In the genomic region with DNA sequence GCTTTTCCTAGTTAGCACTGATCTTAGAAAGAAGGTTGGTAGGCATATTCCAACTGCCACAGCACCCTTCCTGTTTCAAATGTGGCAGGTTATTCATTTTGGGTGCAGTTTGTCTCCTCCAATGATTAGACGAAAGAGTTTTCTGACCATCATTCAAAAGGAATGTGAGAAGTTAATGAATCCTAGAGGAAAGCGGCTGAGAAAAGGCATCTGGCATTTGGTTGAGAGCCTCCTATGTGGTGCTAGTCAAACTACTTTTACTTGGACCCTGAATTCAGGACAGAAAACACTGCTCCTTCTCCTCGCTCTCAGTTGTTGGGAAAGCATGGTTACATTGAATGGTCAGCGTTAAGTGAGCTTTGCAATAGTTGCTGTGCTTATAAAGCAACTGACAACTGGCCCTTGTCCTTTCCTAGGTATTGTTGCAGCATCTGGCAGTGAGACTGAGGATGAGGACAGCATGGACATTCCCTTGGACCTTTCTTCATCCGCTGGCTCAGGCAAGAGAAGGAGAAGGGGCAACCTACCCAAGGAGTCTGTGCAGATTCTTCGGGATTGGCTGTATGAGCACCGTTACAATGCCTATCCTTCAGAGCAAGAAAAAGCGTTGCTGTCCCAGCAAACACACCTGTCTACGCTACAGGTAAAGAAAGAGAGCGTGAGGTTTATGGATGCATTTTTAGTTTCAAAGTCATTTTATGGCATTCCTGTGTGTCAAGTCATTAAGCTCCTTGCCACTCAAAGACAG, we compare ENCODE assay signal across 10 cellular contexts. TPM values are rescaled to one million over a fixed set of nuclear protein-coding genes. Genes with fewer than 3 reads are reported as not detected.
A peak's percentile ranks its signal among the peaks of the same experiment; 100 is the strongest.
DNase-seq lines count a peak whose midpoint lies in the region; ATAC-seq and TF ChIP-seq lines count a peak whose summit lies in the region.
"Had no signal": no experiment of that assay in that cellular context is flagged by ENCODE, and none has a peak within 500 bp of the region (broad histone marks: within the 10 kb centered on the region; RNA-seq: fewer than 3 reads in every experiment).

No MANE protein-coding gene starts in this region.

- peak overlapping the region; percentile 91 for H3K27ac Mint-ChIP-seq in T-helper 17 cell

- H3K4me1 Mint-ChIP-seq in T-helper 17 cell, result peaks cover 41% of the 10 kb centered on the region

- intact Hi-C loops in Right ventricle myocardium superior (cut with DNase I), result no loop called here

- H3K4me3 ChIP-seq in gastroesophageal sphincter (no peak overlapping the region), retinal pigment epithelial cell (ENCODE audit: low read length) (peak overlapping the region; percentile 86)

- peaks cover 10 to 76% (median 15%) of the 10 kb centered on the region in 3 donors for H3K4me1 ChIP-seq in gastroesophageal sphincter

- peak overlapping the region in 3 of 4 donors; percentile 18 to 99 (median 99) for H3K27ac ChIP-seq in gastroesophageal sphincter

- no peaks in the 10 kb centered on the region for H3K27me3 ChIP-seq in gastroesophageal sphincter

- TF ChIP-seq CTCF in gastroesophageal sphincter (IDR thresholded peaks at IDR 0.05) (no peak), retinal pigment epithelial cell (conservative IDR thresholded peaks at IDR 0.05; ENCODE audit: low read depth, low read length) (no peak)

- ATAC-seq in T-helper 17 cell, result no peak
- ATAC-seq in gastroesophageal sphincter, result no peak
- ATAC-seq in Right ventricle myocardium superior (ENCODE audit: poor library complexity), result no peak
- ATAC-seq in HG02678 (IDR thresholded peaks at IDR 0.05; ENCODE audit: unreplicated experiment), result no peak

- H3K27me3 Mint-ChIP-seq in T-helper 17 cell, result no peaks in the 10 kb centered on the region

- TF ChIP-seq POLR2A in gastroesophageal sphincter (IDR thresholded peaks at IDR 0.05), result peak in 1 of 2 donors; percentile 10

- peak overlapping the region; percentile 62 for H3K4me3 Mint-ChIP-seq in T-helper 17 cell

- peak; percentile 19 for DNase-seq in ELF-1 (ENCODE audit: low read depth, low spot score)
- DNase-seq in T-helper 17 cell, result no peak
- DNase-seq in retinal pigment epithelial cell (ENCODE audit: low read depth), result no peak
- no peak for DNase-seq in Right ventricle myocardium superior
- DNase-seq in iPS-NIHi7 (ENCODE audit: extremely low spot score), result no peak
- no peak for DNase-seq in amniotic stem cell (lab: John Stamatoyannopoulos, UW)
- DNase-seq: activated CD4-positive, alpha-beta T cell treated with anti-CD3 and anti-CD28 coated beads, Interleukin-2, amount 50 U/mL, for 4 hours; stimulated activated CD4-positive, alpha-beta T cell treated with anti-CD3 and anti-CD28 coated beads, Interleukin-15, amount 100 ng/mL, for 24 hours had no signal

- H3K9me3 ChIP-seq in T-helper 17 cell (ENCODE audit: control insufficient read depth, low read length, poor library complexity, severe bottlenecking) (peaks cover 4% of the 10 kb centered on the region), gastroesophageal sphincter (peaks cover 0 to 3% (median 0%) of the 10 kb centered on the region in 3 donors)

- WGBS in gastroesophageal sphincter (ENCODE audit: low coverage in 1 of 2), 2 donors, result 69 to 80% methylated on average over 9 to 10 of the region's 10 CpGs

- no peak for TF ChIP-seq EP300 in gastroesophageal sphincter (IDR thresholded peaks at IDR 0.05)

- H3K36me3 ChIP-seq in gastroesophageal sphincter, result peaks cover 0 to 52% of the 10 kb centered on the region in 2 donors

- H3K36me3 Mint-ChIP-seq in T-helper 17 cell (ENCODE audit: low read depth), result peaks cover 5% of the 10 kb centered on the region

RNA-seq across cellular contexts. Expression of a gene that starts 6.1 kb away (rescaled TPM):
- total RNA-seq in T-helper 17 cell, result 10 to 100 TPM; 56.3 to 71.7 TPM
- 10 to 100 TPM; 55.5 to 95.8 (median 77.0) TPM for total RNA-seq in gastroesophageal sphincter
- 9.9 TPM for total RNA-seq in Right ventricle myocardium superior
